Comparison of ENCODE assay signal across 12 cellular contexts in the genomic region with DNA sequence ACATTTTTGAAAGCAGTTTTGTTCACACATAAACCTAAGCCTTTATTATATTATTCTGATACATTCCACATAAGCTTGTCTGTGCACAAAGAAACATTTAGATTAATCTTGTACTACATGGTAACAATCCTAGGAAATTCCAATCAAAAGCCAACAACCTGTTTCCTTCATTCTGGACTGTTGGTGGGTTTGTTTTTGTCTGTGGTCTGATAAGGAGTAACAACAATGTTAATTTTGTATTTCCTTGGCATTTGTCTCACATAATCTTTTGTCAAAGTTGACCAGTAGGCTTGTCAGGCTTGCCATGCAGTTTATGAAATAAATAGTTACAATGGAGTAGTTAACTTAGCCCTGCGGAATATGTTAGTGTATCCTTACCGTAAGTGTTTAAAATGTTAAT.
A peak's percentile ranks its signal among the peaks of the same experiment; 100 is the strongest.
DNase-seq lines count a peak whose midpoint lies in the region; ATAC-seq and TF ChIP-seq lines count a peak whose summit lies in the region.
"Had no signal": no experiment of that assay in that cellular context is flagged by ENCODE, and none has a peak within 500 bp of the region (broad histone marks: within the 10 kb centered on the region; RNA-seq: fewer than 3 reads in every experiment).

No MANE protein-coding gene starts in this region.

- no peak overlapping the region for H3K14ac ChIP-seq in neuronal stem cell (ENCODE audit: low read length)

- H3K9ac ChIP-seq in neuronal stem cell (ENCODE audit: low read depth, low read length, poor library complexity), result no peak overlapping the region

- H3K23ac ChIP-seq in neuronal stem cell (ENCODE audit: low read depth, low read length, poor library complexity), result no peak overlapping the region

- H2BK5ac ChIP-seq in neuronal stem cell (ENCODE audit: low read length), result no peak overlapping the region

- TF ChIP-seq POLR2A in breast epithelium (IDR thresholded peaks at IDR 0.05) (no peak), transverse colon (IDR thresholded peaks at IDR 0.05) (no peak)

- POLR2A ChIA-PET in MCF 10A (lab: Yijun Ruan, JAX), result interaction anchor here (0.9 to 7.3 kb wide), 4 partner anchors 10 to 183 kb away, joined by 3 to 53 read pairs (median 4); partner anchors contain the start of gene DHRS3

- H2AK5ac ChIP-seq in neuronal stem cell (ENCODE audit: low read depth, low read length), result no peak overlapping the region

- ATAC-seq in GM18511 (IDR thresholded peaks at IDR 0.05; ENCODE audit: unreplicated experiment), result no peak

- H2BK12ac ChIP-seq in neuronal stem cell (ENCODE audit: low read length), result no peak overlapping the region

- H3K4me3 ChIP-seq in breast epithelium, result no peak overlapping the region
- no peak overlapping the region for H3K4me3 ChIP-seq in transverse colon
- no peak overlapping the region for H3K4me3 ChIP-seq in neuronal stem cell (ENCODE audit: low read length in 2 of 2)

- H3K36me3 ChIP-seq in breast epithelium (no peaks in the 10 kb centered on the region), transverse colon (no peaks in the 10 kb centered on the region), neuronal stem cell (replicated peaks in 1 of 2; ENCODE audit: control insufficient read depth in 2 of 2, insufficient read depth in 2 of 2, low read length in 2 of 2) (no peaks in the 10 kb centered on the region)

- H3K4me2 ChIP-seq in neuronal stem cell (ENCODE audit: insufficient read depth, low read length, poor library complexity, severe bottlenecking), result no peak overlapping the region

- H3K27ac ChIP-seq in breast epithelium, result peak overlapping the region in 1 of 2 donors; percentile 75
- H3K27ac ChIP-seq in transverse colon, result peak overlapping the region in 3 of 4 donors; percentile 31 to 75 (median 60)
- no peak overlapping the region for H3K27ac ChIP-seq in neuronal stem cell (replicated peaks; ENCODE audit: low read length)

- peaks cover 36% of the 10 kb centered on the region for H3K4me1 Mint-ChIP-seq in MCF 10A (ENCODE audit: insufficient read depth, unreplicated experiment)

- BruUV-seq in MCF 10A (replicated peaks; lab: Mats Ljungman, UMichigan), result no TSS peak

- H2BK120ac ChIP-seq in neuronal stem cell (ENCODE audit: low read depth, low read length), result no peak overlapping the region

- H3K27me3 ChIP-seq in breast epithelium (no peaks in the 10 kb centered on the region), transverse colon (no peaks in the 10 kb centered on the region), neuronal stem cell (ENCODE audit: control insufficient read depth in 3 of 3, insufficient read depth in 3 of 3, low read depth in 1 of 3, low read length in 3 of 3) (no peaks in the 10 kb centered on the region)

- H3K4me1 ChIP-seq in breast epithelium (peaks cover 0 to 12% of the 10 kb centered on the region in 2 donors), transverse colon (peaks cover 11 to 38% (median 23%) of the 10 kb centered on the region in 4 donors), neuronal stem cell (ENCODE audit: control insufficient read depth in 2 of 2, insufficient read depth in 1 of 2, low read depth in 1 of 2, low read length in 2 of 2) (peaks cover 16 to 18% of the 10 kb centered on the region in 2 donors)

- H2AFZ ChIP-seq in neuronal stem cell (ENCODE audit: low read length), result no peak overlapping the region

- no peaks in the 10 kb centered on the region for H3K9me3 Mint-ChIP-seq in MCF 10A (ENCODE audit: unreplicated experiment)

- no peak overlapping the region for H2BK15ac ChIP-seq in neuronal stem cell (ENCODE audit: low read length)

- in situ Hi-C loops in transverse colon (cut with MboI; ENCODE audit: low pct_ligation_motif_present in 1 of 4, low pct_unique_long_range_greater_than_20kb in 1 of 4, low sequenced_read_pairs in 3 of 4), result no loop called here

- no peak for TF ChIP-seq EP300 in transverse colon (IDR thresholded peaks at IDR 0.05; ENCODE audit: low read depth)

- no peak overlapping the region for H3K18ac ChIP-seq in neuronal stem cell (ENCODE audit: low read length)

- H3K9me3 ChIP-seq in breast epithelium (no peaks in the 10 kb centered on the region), transverse colon (no peaks in the 10 kb centered on the region), neuronal stem cell (replicated peaks in 1 of 2; ENCODE audit: control insufficient read depth in 2 of 2, insufficient read depth in 1 of 2, low read depth in 1 of 2, low read length in 2 of 2) (peaks cover 3 to 6% of the 10 kb centered on the region in 2 donors)

- CTCF ChIA-PET in MCF 10A (lab: Yijun Ruan, JAX), result interaction anchor here (0.7 to 2.1 kb wide), 3 partner anchors 27 to 183 kb away, joined by 3 to 4 read pairs (median 4); partner anchors contain the start of gene DHRS3

- H4K8ac ChIP-seq in neuronal stem cell (ENCODE audit: low read depth, low read length), result no peak overlapping the region

- peaks cover 7% of the 10 kb centered on the region for H3K36me3 Mint-ChIP-seq in MCF 10A (ENCODE audit: insufficient read depth, unreplicated experiment)

- no peak overlapping the region for H3K4me3 Mint-ChIP-seq in MCF 10A (ENCODE audit: unreplicated experiment)

- H3K27me3 Mint-ChIP-seq in MCF 10A (ENCODE audit: insufficient read depth, unreplicated experiment), result no peaks in the 10 kb centered on the region
- H3K27me3 Mint-ChIP-seq: naive B cell had no signal

- H3K79me1 ChIP-seq in neuronal stem cell (ENCODE audit: low read depth, low read length), result peaks cover 2% of the 10 kb centered on the region

- H3K27ac Mint-ChIP-seq in MCF 10A (ENCODE audit: low read depth, unreplicated experiment), result peak overlapping the region; percentile 36

- WGBS in transverse colon (ENCODE audit: low coverage in 1 of 2), 2 donors, result 90 to 100% methylated on average over 2 of the region's 2 CpGs
- no CpG with 5 or more reads among the region's 2 CpGs for WGBS in neuronal stem cell (ENCODE audit: extremely low coverage in 2 of 2, insufficient read length in 2 of 2, insufficient replicate concordance in 1 of 2), 2 donors

- intact Hi-C loops in MCF 10A (cut with micrococcal nuclease), result no loop called here
- intact Hi-C loops in breast epithelium (cut with DNase I; ENCODE audit: low total_unique reads), result loop anchor here (5.0 kb wide), 1 partner anchor 93 kb away; no protein-coding TSS in a partner anchor
- intact Hi-C loops in transverse colon (cut with DNase I; ENCODE audit: low total_unique reads), result no loop called here

- H3K4ac ChIP-seq in neuronal stem cell (ENCODE audit: low read length), result no peak overlapping the region

- TF ChIP-seq CTCF in MCF 10A (IDR thresholded peaks at IDR 0.05; ENCODE audit: unreplicated experiment), result no peak
- TF ChIP-seq CTCF in breast epithelium (IDR thresholded peaks at IDR 0.05), result no peak
- TF ChIP-seq CTCF in transverse colon (IDR thresholded peaks at IDR 0.05), result no peak

- no peak overlapping the region for H4K91ac ChIP-seq in neuronal stem cell (ENCODE audit: low read depth, low read length, poor library complexity)

- no peak for DNase-seq in MCF 10A (ENCODE audit: unreplicated experiment)
- no peak for DNase-seq in breast epithelium (ENCODE audit: low spot score in 2 of 2)
- DNase-seq in amniotic epithelial cell (ENCODE audit: low read depth), result peak; percentile 62
- peak; percentile 76 to 92 for DNase-seq in lung microvascular endothelial cell (ENCODE audit: low read depth in 2 of 2)
- DNase-seq in transverse colon, result no peak
- no peak for DNase-seq in H4 (ENCODE audit: low spot score)
- DNase-seq in neuronal stem cell (ENCODE audit: low spot score), result no peak
- DNase-seq: AML-193, naive B cell, NCI-H2081 treated with DMSO at 0.1 percent for 48 hours, RPMI8226 had no signal

Comparison
In these comparisons a context has a peak if more than half of its experiments do, and no peak if none do; other contexts are left out.
1. DNase-seq: peak in amniotic epithelial cell (single experiment) and lung microvascular endothelial cell (2 of 2); none in MCF 10A (single experiment), breast epithelium (0 of 2), transverse colon (single experiment), H4 (single experiment) and neuronal stem cell (single experiment).